Comparison of ENCODE assay signal across 1 cellular context in genomic region chr5:112974901-112975300, GRCh38.
A peak's percentile ranks its signal among the peaks of the same experiment; 100 is the strongest.
TF ChIP-seq lines count a peak whose summit lies in the region.

No MANE protein-coding gene starts in this region.

TF ChIP-seq in endothelial cell of umbilical vein, 7 proteins besides CTCF, POLR2A, EP300 and RAD21:
- no peak for TF ChIP-seq POLR2AphosphoS5 (IDR thresholded peaks at IDR 0.05; ENCODE audit: insufficient read depth, low read depth, low read length)
- TF ChIP-seq GATA2 (IDR thresholded peaks at IDR 0.05; ENCODE audit: insufficient read depth, insufficient read length, low read depth, low read length), result peak; percentile 27
